In the genomic region with DNA sequence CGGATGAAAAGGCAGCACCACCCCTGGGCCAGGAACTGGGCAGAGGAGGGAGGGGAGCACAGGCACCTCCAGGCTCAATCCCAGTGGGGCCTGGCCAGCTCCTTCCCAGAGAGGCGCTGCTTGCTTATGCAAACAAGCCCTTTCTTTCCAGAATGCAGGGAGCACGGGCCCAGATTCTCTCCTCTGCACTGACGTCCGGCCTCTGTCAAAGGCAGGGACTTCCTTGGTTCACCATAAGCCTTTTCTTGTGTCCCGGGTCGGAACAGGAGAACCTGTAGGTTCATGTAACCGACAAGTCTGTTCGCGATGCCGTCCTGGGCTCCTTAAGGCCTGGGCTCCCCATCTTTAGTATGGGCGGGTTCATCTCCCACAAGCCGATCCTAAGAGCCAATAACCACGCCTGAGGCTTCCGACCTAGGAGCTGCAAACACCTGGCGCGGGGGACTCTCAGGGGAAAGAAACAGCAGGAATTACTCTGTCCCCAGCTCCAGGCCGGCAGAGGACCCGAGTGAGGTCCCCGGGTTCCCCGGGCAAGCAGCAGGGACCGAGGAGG, we compare ENCODE assay signal across 17 cellular contexts. TPM values are rescaled to one million over a fixed set of nuclear protein-coding genes. Genes with fewer than 3 reads are reported as not detected.
DNase-seq lines count a peak whose midpoint lies in the region; ATAC-seq and TF ChIP-seq lines count a peak whose summit lies in the region.
"Had no signal": no experiment of that assay in that cellular context is flagged by ENCODE, and none has a peak within 500 bp of the region (broad histone marks: within the 10 kb centered on the region; RNA-seq: fewer than 3 reads in every experiment).

No MANE protein-coding gene starts in this region.

- H3K4me1 Mint-ChIP-seq in HFFc6 (ENCODE audit: low read depth) = peaks cover 19% of the 10 kb centered on the region
- peaks cover 8% of the 10 kb centered on the region for H3K4me1 Mint-ChIP-seq in endodermal cell
- H3K4me1 Mint-ChIP-seq in neural crest cell = peaks cover 17% of the 10 kb centered on the region

- H3K36me3 Mint-ChIP-seq in HFFc6 (ENCODE audit: low read depth) (no peaks in the 10 kb centered on the region), endodermal cell (ENCODE audit: low read depth) (no peaks in the 10 kb centered on the region), neural crest cell (ENCODE audit: low read depth) (no peaks in the 10 kb centered on the region)

- no peak overlapping the region for H3K4me3 ChIP-seq in endodermal cell (ENCODE audit: low read length)
- H3K4me3 ChIP-seq: HAP-1, MG63 had no signal

- 9 to 17% methylated on average over 16 to 22 of the region's 22 CpGs for WGBS in endodermal cell (ENCODE audit: insufficient coverage in 1 of 2, insufficient read length in 1 of 2), 2 experiments

- H3K9ac ChIP-seq in endodermal cell (ENCODE audit: extremely low read depth, low read length, poor library complexity, severe bottlenecking) = no peak overlapping the region

- H3K9me3 ChIP-seq in endodermal cell (ENCODE audit: control insufficient read depth, low read length) = no peaks in the 10 kb centered on the region
- H3K9me3 ChIP-seq: HAP-1, MG63 had no signal

- H3K9me3 Mint-ChIP-seq in HFFc6 = no peaks in the 10 kb centered on the region
- no peaks in the 10 kb centered on the region for H3K9me3 Mint-ChIP-seq in endodermal cell
- H3K9me3 Mint-ChIP-seq in neural crest cell = no peaks in the 10 kb centered on the region

- no peak for TF ChIP-seq CTCF in HFFc6 (IDR thresholded peaks at IDR 0.05)
- no peak for TF ChIP-seq CTCF in endodermal cell (conservative IDR thresholded peaks at IDR 0.05)
- no peak for TF ChIP-seq CTCF in neural crest cell (conservative IDR thresholded peaks at IDR 0.05)

- H3K36me3 ChIP-seq in endodermal cell (ENCODE audit: control insufficient read depth, insufficient read depth, low read length) = no peaks in the 10 kb centered on the region
- H3K36me3 ChIP-seq: HAP-1, MG63 had no signal

- no peak for ATAC-seq in HG02840 (IDR thresholded peaks at IDR 0.05; ENCODE audit: low FRiP score, unreplicated experiment)

- H3K4me3 Mint-ChIP-seq in HFFc6 (peak overlapping the region; percentile 11; the same call in 1 of the 2 replicates), endodermal cell (peak overlapping the region; percentile 44), neural crest cell (peak overlapping the region; percentile 54)

- DNase-seq in DMS53 (lab: John Stamatoyannopoulos, UW) (peak; percentile 41), DMS53 treated with DMSO at 0.1 percent for 48 hours (lab: John Stamatoyannopoulos, UW; ENCODE audit: unreplicated experiment) (no peak), HFFc6 (no peak), endodermal cell (peak; percentile 76), neural crest cell (ENCODE audit: low read depth, low spot score) (no peak), SK-N-DZ (ENCODE audit: low spot score) (no peak), COR-L47 (lab: John Stamatoyannopoulos, UW) (no peak)
- DNase-seq: 8988T, activated T-cell treated with anti-CD3 and anti-CD28 coated beads for 4 hours, aorta, dermis blood vessel endothelial cell, MG63 had no signal

- H3K27me3 Mint-ChIP-seq in HFFc6 (ENCODE audit: insufficient read depth) (peaks cover 39% of the 10 kb centered on the region), endodermal cell (ENCODE audit: insufficient read depth) (peaks cover 74% of the 10 kb centered on the region), neural crest cell (ENCODE audit: low read depth) (peaks cover 58% of the 10 kb centered on the region)

- H3K27ac ChIP-seq in endodermal cell (ENCODE audit: low read depth, low read length) = no peak overlapping the region

- H3K4me1 ChIP-seq in endodermal cell (ENCODE audit: control insufficient read depth, insufficient read depth, low read length) = peaks cover 7% of the 10 kb centered on the region

- H3K27ac Mint-ChIP-seq in HFFc6 (no peak overlapping the region), endodermal cell (no peak overlapping the region), neural crest cell (ENCODE audit: unreplicated experiment) (no peak overlapping the region)

- peaks cover 74% of the 10 kb centered on the region for H3K27me3 ChIP-seq in endodermal cell (ENCODE audit: control insufficient read depth, insufficient read depth, low read length, poor library complexity, severe bottlenecking)
- H3K27me3 ChIP-seq: MG63 had no signal

RNA-seq across cellular contexts. Expression of gene ENPP7, which starts 16.3 kb away (rescaled TPM):
- not detected for total RNA-seq in HFFc6 (2021; fragmentation: NEBNext Ultra II Directional; extraction: Animal tissue kit (Norgen Biotek cat#: 25700))
- total RNA-seq in endodermal cell (not detected), neural crest cell (not detected in 2 replicates)
- polyA plus RNA-seq in endodermal cell (2013, experiment 1 of 2) = not detected
- not detected for polyA plus RNA-seq in endodermal cell (2013, experiment 2 of 2)
- polyA plus RNA-seq in SK-N-DZ (2014; cell fraction: cytosol; rRNA removed) = not detected in 2 replicates
- not detected in 2 replicates for polyA plus RNA-seq in SK-N-DZ (2014; cell fraction: nucleus; rRNA removed)
- total RNA-seq: aorta, dermis blood vessel endothelial cell, fibroblast of villous mesenchyme, myocyte had no signal
- polyA plus RNA-seq: keratinocyte had no signal

RNA-seq across cellular contexts. Expression of gene CBX2, which starts 30.9 kb away (rescaled TPM):
- 1 to 10 TPM in 5 of 6 experiments, under 1 TPM in 1; 0.75 to 2.0 (median 1.4) TPM for total RNA-seq in HFFc6 (2021; fragmentation: NEBNext Ultra II Directional; extraction: Animal tissue kit (Norgen Biotek cat#: 25700))
- total RNA-seq in endodermal cell (10 to 100 TPM; 75.0 to 78.6 TPM), neural crest cell (95.4 and 101 TPM in 2 replicates)
- 74.2 TPM for polyA plus RNA-seq in endodermal cell (2013, experiment 1 of 2)
- 70.5 TPM for polyA plus RNA-seq in endodermal cell (2013, experiment 2 of 2)
- polyA plus RNA-seq in SK-N-DZ (2014; cell fraction: cytosol; rRNA removed) = 108 and 109 TPM in 2 replicates
- polyA plus RNA-seq in SK-N-DZ (2014; cell fraction: nucleus; rRNA removed) = 144 and 174 TPM in 2 replicates
- polyA plus RNA-seq: aorta had no signal

RNA-seq across cellular contexts. Expression of gene CBX8, which starts 49.8 kb away (rescaled TPM):
- total RNA-seq in HFFc6 (2021; fragmentation: NEBNext Ultra II Directional; extraction: Animal tissue kit (Norgen Biotek cat#: 25700)) = 10 to 100 TPM in 1 of 6 experiments, 1 to 10 TPM in 5; 6.0 to 10.6 (median 8.1) TPM
- total RNA-seq in endodermal cell (1 to 10 TPM; 5.4 to 5.6 TPM), neural crest cell (16.5 and 19.2 TPM in 2 replicates)
- 11.0 TPM for polyA plus RNA-seq in endodermal cell (2013, experiment 1 of 2)
- 8.7 TPM for polyA plus RNA-seq in endodermal cell (2013, experiment 2 of 2)
- 16.5 and 24.6 TPM in 2 replicates for polyA plus RNA-seq in SK-N-DZ (2014; cell fraction: cytosol; rRNA removed)
- polyA plus RNA-seq in SK-N-DZ (2014; cell fraction: nucleus; rRNA removed) = 43.5 and 47.0 TPM in 2 replicates

Comparison
In these comparisons a context has a peak if more than half of its experiments do, and no peak if none do; other contexts are left out.
1. DNase-seq: peak in DMS53 (single experiment) and endodermal cell (single experiment); none in DMS53 treated with DMSO at 0.1 percent for 48 hours (single experiment), HFFc6 (single experiment), neural crest cell (single experiment), SK-N-DZ (single experiment) and COR-L47 (single experiment).
2. RNA of gene CBX2, which starts 30.9 kb away (total RNA-seq): 95.4 to 101 TPM in neural crest cell and 75.0 to 78.6 TPM in endodermal cell; 0.75 to 2.0 TPM in HFFc6; every median in the first group is over 10 times any median in the second.
3. Peak in every context shown above with its lines, with median percentiles within 50 percentile points of each other: H3K4me3 Mint-ChIP-seq.